Comparison of ENCODE assay signal across 15 cellular contexts in genomic region chr20:17605131-17605660, GRCh38. TPM values are rescaled to one million over a fixed set of nuclear protein-coding genes. Genes with fewer than 3 reads are reported as not detected.
A peak's percentile ranks its signal among the peaks of the same experiment; 100 is the strongest.
DNase-seq lines count a peak whose midpoint lies in the region; ATAC-seq and TF ChIP-seq lines count a peak whose summit lies in the region.
"Had no signal": no experiment of that assay in that cellular context is flagged by ENCODE, and none has a peak within 500 bp of the region (broad histone marks: within the 10 kb centered on the region; RNA-seq: fewer than 3 reads in every experiment).

No MANE protein-coding gene starts in this region.

- H3K36me3 ChIP-seq in cardiac muscle cell (peaks cover 70% of the 10 kb centered on the region), gastroesophageal sphincter (peaks cover 0 to 91% of the 10 kb centered on the region in 2 donors)

- H3K27me3 Mint-ChIP-seq in nephron (ENCODE audit: low read depth) (no peaks in the 10 kb centered on the region), type B pancreatic cell (no peaks in the 10 kb centered on the region)
- no peaks in the 10 kb centered on the region for H3K27me3 Mint-ChIP-seq in activated CD4-positive, alpha-beta memory T cell treated with anti-CD3 and anti-CD28 coated beads, Interleukin-2, amount 10 ng/mL, durations not matched to agents 7 days and 5 days
- H3K27me3 Mint-ChIP-seq: activated naive CD8-positive, alpha-beta T cell treated with anti-CD3 and anti-CD28 coated beads for 36 hours; T-cell had no signal

- no peaks in the 10 kb centered on the region for H3K9me3 Mint-ChIP-seq in nephron
- no peaks in the 10 kb centered on the region for H3K9me3 Mint-ChIP-seq in type B pancreatic cell
- H3K9me3 Mint-ChIP-seq in activated CD4-positive, alpha-beta memory T cell treated with anti-CD3 and anti-CD28 coated beads, Interleukin-2, amount 10 ng/mL, durations not matched to agents 7 days and 5 days, result no peaks in the 10 kb centered on the region
- H3K9me3 Mint-ChIP-seq: activated naive CD8-positive, alpha-beta T cell treated with anti-CD3 and anti-CD28 coated beads for 36 hours; T-cell had no signal

- POLR2A ChIA-PET in activated CD4-positive, alpha-beta memory T cell treated with anti-CD3 and anti-CD28 coated beads, Interleukin-2, amount 10 ng/mL, durations not matched to agents 7 days and 5 days (lab: Charles Lee), result interaction anchor here (0.9 kb wide), 1 partner anchor 25 kb away, joined by 4 read pairs; no protein-coding TSS in a partner anchor

- intact Hi-C loops in left cardiac atrium (cut with DNase I), result no loop called here

- no peak for ATAC-seq in left cardiac atrium
- no peak for ATAC-seq in gastroesophageal sphincter
- no peak for ATAC-seq in GM21528 (IDR thresholded peaks at IDR 0.05; ENCODE audit: low FRiP score, unreplicated experiment)
- ATAC-seq in HG03378 (IDR thresholded peaks at IDR 0.05; ENCODE audit: unreplicated experiment), result no peak
- ATAC-seq: psoas muscle, T-cell had no signal

- H3K4me3 Mint-ChIP-seq in nephron (no peak overlapping the region), type B pancreatic cell (peak overlapping the region; percentile 32)
- no peak overlapping the region for H3K4me3 Mint-ChIP-seq in activated CD4-positive, alpha-beta memory T cell treated with anti-CD3 and anti-CD28 coated beads, Interleukin-2, amount 10 ng/mL, durations not matched to agents 7 days and 5 days
- H3K4me3 Mint-ChIP-seq: activated naive CD8-positive, alpha-beta T cell treated with anti-CD3 and anti-CD28 coated beads for 36 hours; T-cell had no signal

- no peak for TF ChIP-seq EP300 in gastroesophageal sphincter (IDR thresholded peaks at IDR 0.05)

- H3K4me3 ChIP-seq in cardiac muscle cell (no peak overlapping the region), gastroesophageal sphincter (peak overlapping the region in 1 of 2 donors; percentile 1)
- H3K4me3 ChIP-seq: psoas muscle, tibial nerve had no signal

- DNase-seq in cardiac muscle cell (ENCODE audit: low read depth in 1 of 2, low spot score in 1 of 2) (no peak), left cardiac atrium (no peak), type B pancreatic cell (ENCODE audit: extremely low spot score, unreplicated experiment) (no peak)
- DNase-seq in activated CD4-positive, alpha-beta memory T cell treated with anti-CD3 and anti-CD28 coated beads, Interleukin-2, amount 10 ng/mL, durations not matched to agents 7 days and 5 days, result no peak
- DNase-seq: activated naive CD8-positive, alpha-beta T cell treated with anti-CD3 and anti-CD28 coated beads for 36 hours; activated T-cell treated with anti-CD3 and anti-CD28 coated beads, Interleukin-2, amount 50 U/mL, for 1 hour; NCI-H2081; NCI-H69; psoas muscle; T-cell had no signal

- H3K27ac ChIP-seq in cardiac muscle cell (peak overlapping the region; percentile 19), gastroesophageal sphincter (peak overlapping the region; percentile 27 to 81 (median 46))
- H3K27ac ChIP-seq: psoas muscle, tibial nerve had no signal

- 52% methylated on average over 4 of the region's 5 CpGs; no CpG with 5 or more reads in 1 of the 2 donors for whole genome bisulfite sequencing in gastroesophageal sphincter (ENCODE audit: low coverage in 1 of 2), 2 donors

- H3K4me1 Mint-ChIP-seq in nephron, result peaks cover 15% of the 10 kb centered on the region
- H3K4me1 Mint-ChIP-seq in type B pancreatic cell (ENCODE audit: unreplicated experiment), result peaks cover 14% of the 10 kb centered on the region
- peaks cover 30% of the 10 kb centered on the region for H3K4me1 Mint-ChIP-seq in activated CD4-positive, alpha-beta memory T cell treated with anti-CD3 and anti-CD28 coated beads, Interleukin-2, amount 10 ng/mL, durations not matched to agents 7 days and 5 days

- TF ChIP-seq CTCF in cardiac muscle cell (IDR thresholded peaks at IDR 0.05; ENCODE audit: low read depth, low read length) (no peak), gastroesophageal sphincter (IDR thresholded peaks at IDR 0.05) (no peak), nephron (IDR thresholded peaks at IDR 0.05; ENCODE audit: unreplicated experiment in 3 of 3) (no peak), type B pancreatic cell (conservative IDR thresholded peaks at IDR 0.05) (no peak)

- no peak for TF ChIP-seq POLR2A in gastroesophageal sphincter (IDR thresholded peaks at IDR 0.05)

- H3K4me1 ChIP-seq in cardiac muscle cell (ENCODE audit: low read depth), result no peaks in the 10 kb centered on the region
- peaks cover 28 to 100% (median 39%) of the 10 kb centered on the region in 3 donors for H3K4me1 ChIP-seq in gastroesophageal sphincter
- H3K4me1 ChIP-seq: psoas muscle had no signal

- no peaks in the 10 kb centered on the region for H3K27me3 ChIP-seq in cardiac muscle cell
- no peaks in the 10 kb centered on the region for H3K27me3 ChIP-seq in gastroesophageal sphincter
- H3K27me3 ChIP-seq: tibial nerve had no signal

- H3K36me3 Mint-ChIP-seq in nephron (ENCODE audit: low read depth), result peaks cover 40% of the 10 kb centered on the region
- H3K36me3 Mint-ChIP-seq in type B pancreatic cell, result peaks cover 37% of the 10 kb centered on the region
- H3K36me3 Mint-ChIP-seq in activated CD4-positive, alpha-beta memory T cell treated with anti-CD3 and anti-CD28 coated beads, Interleukin-2, amount 10 ng/mL, durations not matched to agents 7 days and 5 days (ENCODE audit: low read depth), result peaks cover 49% of the 10 kb centered on the region

- H3K27ac Mint-ChIP-seq in nephron (peak overlapping the region in 2 of 3 experiments; percentile 71), type B pancreatic cell (peak overlapping the region; percentile 87)
- H3K27ac Mint-ChIP-seq in activated CD4-positive, alpha-beta memory T cell treated with anti-CD3 and anti-CD28 coated beads, Interleukin-2, amount 10 ng/mL, durations not matched to agents 7 days and 5 days, result no peak overlapping the region
- H3K27ac Mint-ChIP-seq: activated naive CD8-positive, alpha-beta T cell treated with anti-CD3 and anti-CD28 coated beads for 36 hours had no signal

- CTCF ChIA-PET in activated CD4-positive, alpha-beta memory T cell treated with anti-CD3 and anti-CD28 coated beads, Interleukin-2, amount 10 ng/mL, durations not matched to agents 7 days and 5 days (lab: Charles Lee), result interaction anchor here (0.8 to 3.7 kb wide), 5 partner anchors 13 to 91 kb away, joined by 3 to 18 read pairs (median 3); partner anchors contain the start of gene DSTN

- H3K9me3 ChIP-seq in cardiac muscle cell (ENCODE audit: low read depth), result no peaks in the 10 kb centered on the region
- H3K9me3 ChIP-seq in gastroesophageal sphincter, result no peaks in the 10 kb centered on the region
- H3K9me3 ChIP-seq: psoas muscle, tibial nerve had no signal

RNA-seq across cellular contexts. Expression of gene DSTN, which starts 35.3 kb away (rescaled TPM):
- total RNA-seq in cardiac muscle cell, result 231 and 335 TPM in 2 replicates
- polyA plus RNA-seq in cardiac muscle cell, result 629 and 743 TPM in 2 replicates
- total RNA-seq in left cardiac atrium, result 100 to 1,000 TPM; 547 to 572 TPM
- total RNA-seq in gastroesophageal sphincter, result 1,000 to 10,000 TPM; 1,820 to 3,515 (median 2,996) TPM
- 193 and 287 TPM in 2 replicates for total RNA-seq in type B pancreatic cell (ENCODE audit: low replicate concordance)
- total RNA-seq in activated CD4-positive, alpha-beta memory T cell treated with anti-CD3 and anti-CD28 coated beads, Interleukin-2, amount 10 ng/mL, durations not matched to agents 7 days and 5 days, result 100 to 1,000 TPM; 104 to 109 TPM
